ENCODE assay signal across 9 cellular contexts in the genomic region with DNA sequence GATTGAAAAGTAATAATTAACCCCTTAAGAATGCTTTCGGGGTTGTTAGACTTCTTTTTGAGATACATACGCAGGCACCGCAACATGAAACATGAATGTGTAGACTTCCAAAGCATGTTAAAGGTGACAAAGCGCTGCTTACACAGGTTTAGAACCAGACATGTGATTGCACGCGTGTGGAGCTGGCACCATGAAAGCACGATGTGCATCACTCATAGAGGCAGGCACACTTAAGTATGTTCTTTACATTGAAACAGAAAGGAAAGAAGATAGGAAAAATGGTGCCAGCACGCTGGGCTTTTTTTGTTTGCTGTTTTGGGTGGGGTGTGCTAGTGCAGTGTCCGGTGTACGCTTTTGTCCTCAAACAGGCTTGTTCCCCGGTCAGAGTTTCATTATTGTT.
DNase-seq lines count a peak whose midpoint lies in the region; ATAC-seq and TF ChIP-seq lines count a peak whose summit lies in the region.
"Had no signal": no experiment of that assay in that cellular context is flagged by ENCODE, and none has a peak within 500 bp of the region (broad histone marks: within the 10 kb centered on the region; RNA-seq: fewer than 3 reads in every experiment).

No MANE protein-coding gene starts in this region.

- no peaks in the 10 kb centered on the region for H3K9me3 Mint-ChIP-seq in activated T-cell treated with anti-CD3 and anti-CD28 coated beads, Interleukin-2, amount 50 U/mL, for 4 hours
- H3K9me3 Mint-ChIP-seq in activated T-helper 17 cell treated with anti-CD3 and anti-CD28 coated beads, Interleukin-2, amount 50 U/mL, for 72 hours: no peaks in the 10 kb centered on the region
- H3K9me3 Mint-ChIP-seq in immature natural killer cell (no peaks in the 10 kb centered on the region), GM23338 (no peaks in the 10 kb centered on the region; the same call in 2 of the 3 replicates)
- H3K9me3 Mint-ChIP-seq: neural crest cell had no signal

- no peak overlapping the region for H2AFZ ChIP-seq in GM23338

- H3F3A ChIP-seq in GM23338 (replicated peaks; ENCODE audit: low read depth): peaks cover 14% of the 10 kb centered on the region

- no peaks in the 10 kb centered on the region; the same call in 1 of the 2 replicates for H3K79me2 ChIP-seq in GM23338 (replicated peaks; ENCODE audit: insufficient read depth)

- H3K27ac ChIP-seq in upper lobe of left lung: peak overlapping the region; percentile 98 to 100 (median 100)
- H3K27ac ChIP-seq in GM23338 (ENCODE audit: low read depth): no peak overlapping the region

- peaks cover 51 to 81% (median 59%) of the 10 kb centered on the region in 4 donors for H3K4me1 ChIP-seq in upper lobe of left lung
- peaks cover 22% of the 10 kb centered on the region for H3K4me1 ChIP-seq in GM23338 (ENCODE audit: insufficient read depth)

- TF ChIP-seq POLR2A in upper lobe of left lung (IDR thresholded peaks at IDR 0.05): peak in 1 of 4 donors; percentile 19

- peak overlapping the region; percentile 72 for H3K27ac Mint-ChIP-seq in activated T-helper 17 cell treated with anti-CD3 and anti-CD28 coated beads, Interleukin-2, amount 50 U/mL, for 72 hours
- H3K27ac Mint-ChIP-seq in immature natural killer cell (peak overlapping the region; percentile 69 to 91 (median 84)), GM23338 (no peak overlapping the region)

- H3K4me3 ChIP-seq in upper lobe of left lung: peak overlapping the region in 2 of 4 donors; percentile 21 to 30
- no peak overlapping the region for H3K4me3 ChIP-seq in GM23338

- 42 to 52% methylated on average over 11 of the region's 11 CpGs for WGBS in upper lobe of left lung, 2 donors

- no peaks in the 10 kb centered on the region for H3K9me3 ChIP-seq in upper lobe of left lung

- peak overlapping the region; percentile 8 for H3K4me3 Mint-ChIP-seq in activated T-cell treated with anti-CD3 and anti-CD28 coated beads, Interleukin-2, amount 50 U/mL, for 4 hours
- peak overlapping the region; percentile 28 for H3K4me3 Mint-ChIP-seq in activated T-helper 17 cell treated with anti-CD3 and anti-CD28 coated beads, Interleukin-2, amount 50 U/mL, for 72 hours
- peak overlapping the region; percentile 26 to 70 (median 52) for H3K4me3 Mint-ChIP-seq in immature natural killer cell
- H3K4me3 Mint-ChIP-seq in GM23338: no peak overlapping the region
- H3K4me3 Mint-ChIP-seq: neural crest cell had no signal

- no peaks in the 10 kb centered on the region for H3K36me3 Mint-ChIP-seq in activated T-cell treated with anti-CD3 and anti-CD28 coated beads, Interleukin-2, amount 50 U/mL, for 4 hours (ENCODE audit: insufficient read depth)
- H3K36me3 Mint-ChIP-seq in activated T-helper 17 cell treated with anti-CD3 and anti-CD28 coated beads, Interleukin-2, amount 50 U/mL, for 72 hours (ENCODE audit: low read depth): peaks cover 6% of the 10 kb centered on the region
- H3K36me3 Mint-ChIP-seq in immature natural killer cell (peaks cover 3 to 9% (median 5%) of the 10 kb centered on the region in 3 donors), GM23338 (ENCODE audit: low read depth) (no peaks in the 10 kb centered on the region)

- no peaks in the 10 kb centered on the region for H4K20me1 ChIP-seq in GM23338 (replicated peaks; ENCODE audit: insufficient read depth)

- H3K27me3 Mint-ChIP-seq in activated T-cell treated with anti-CD3 and anti-CD28 coated beads, Interleukin-2, amount 50 U/mL, for 4 hours (ENCODE audit: low read depth): no peaks in the 10 kb centered on the region
- no peaks in the 10 kb centered on the region for H3K27me3 Mint-ChIP-seq in activated T-helper 17 cell treated with anti-CD3 and anti-CD28 coated beads, Interleukin-2, amount 50 U/mL, for 72 hours
- H3K27me3 Mint-ChIP-seq in immature natural killer cell (ENCODE audit: low read depth in 3 of 3): peaks cover 0 to 14% (median 6%) of the 10 kb centered on the region in 3 donors
- peaks cover 27% of the 10 kb centered on the region for H3K27me3 Mint-ChIP-seq in GM23338 (ENCODE audit: insufficient read depth, low read depth, poor library complexity)

- H3K4me1 Mint-ChIP-seq in activated T-cell treated with anti-CD3 and anti-CD28 coated beads, Interleukin-2, amount 50 U/mL, for 4 hours (ENCODE audit: low read depth): peaks cover 61% of the 10 kb centered on the region
- H3K4me1 Mint-ChIP-seq in activated T-helper 17 cell treated with anti-CD3 and anti-CD28 coated beads, Interleukin-2, amount 50 U/mL, for 72 hours: peaks cover 24% of the 10 kb centered on the region
- H3K4me1 Mint-ChIP-seq in immature natural killer cell (peaks cover 43 to 76% of the 10 kb centered on the region in 2 donors), GM23338 (peaks cover 15% of the 10 kb centered on the region)
- H3K4me1 Mint-ChIP-seq: neural crest cell had no signal

- no peak for TF ChIP-seq CTCF in upper lobe of left lung (IDR thresholded peaks at IDR 0.05)
- no peak for TF ChIP-seq CTCF in GM23338 (conservative IDR thresholded peaks at IDR 0.05; ENCODE audit: low read depth in 2 of 2)

- H3K9me2 ChIP-seq in GM23338 (ENCODE audit: insufficient read depth): no peaks in the 10 kb centered on the region

- no peak for TF ChIP-seq EP300 in upper lobe of left lung (IDR thresholded peaks at IDR 0.05)

- no peak overlapping the region for H3K4me2 ChIP-seq in GM23338

- H3K27me3 ChIP-seq in upper lobe of left lung (no peaks in the 10 kb centered on the region), GM23338 (ENCODE audit: insufficient read depth) (peaks cover 53% of the 10 kb centered on the region)

- DNase-seq in activated T-cell treated with anti-CD3 and anti-CD28 coated beads, Interleukin-2, amount 50 U/mL, for 4 hours: no peak
- DNase-seq in activated T-cell treated with anti-CD3 and anti-CD28 coated beads for 4 hours (no peak), immature natural killer cell (no peak), upper lobe of left lung (peak in 1 of 2 donors; percentile 20), NCI-H226 (no peak), epidermal melanocyte (ENCODE audit: insufficient read length, low spot score) (no peak), GM23338 (ENCODE audit: low spot score) (no peak)

- H3K36me3 ChIP-seq in upper lobe of left lung (peaks cover 0 to 9% (median 4%) of the 10 kb centered on the region in 4 donors), GM23338 (ENCODE audit: insufficient read depth) (no peaks in the 10 kb centered on the region; the same call in 1 of the 2 replicates)

- no peak for ATAC-seq in activated T-cell treated with anti-CD3 and anti-CD28 coated beads, Interleukin-2, amount 50 U/mL, for 4 hours
- no peak for ATAC-seq in activated T-helper 17 cell treated with anti-CD3 and anti-CD28 coated beads, Interleukin-2, amount 50 U/mL, for 72 hours (replicated peaks)
- no peak for ATAC-seq in upper lobe of left lung (ENCODE audit: low FRiP score in 2 of 2)
- no peak for ATAC-seq in GM23338

TF ChIP-seq in GM23338, 12 proteins besides CTCF, POLR2A, EP300 and RAD21 (continues in another document):
- TF ChIP-seq STAT1 (IDR thresholded peaks at IDR 0.05; ENCODE audit: unreplicated experiment) (no peak), CREB1 (CRISPR knock-in tag; IDR thresholded peaks at IDR 0.05; ENCODE audit: low read depth) (no peak), POLR2AphosphoS5 (IDR thresholded peaks at IDR 0.05; ENCODE audit: low read depth) (no peak), ZNF331 (CRISPR knock-in tag; IDR thresholded peaks at IDR 0.05; ENCODE audit: low read depth) (no peak)
- TF ChIP-seq, protein P1, sequence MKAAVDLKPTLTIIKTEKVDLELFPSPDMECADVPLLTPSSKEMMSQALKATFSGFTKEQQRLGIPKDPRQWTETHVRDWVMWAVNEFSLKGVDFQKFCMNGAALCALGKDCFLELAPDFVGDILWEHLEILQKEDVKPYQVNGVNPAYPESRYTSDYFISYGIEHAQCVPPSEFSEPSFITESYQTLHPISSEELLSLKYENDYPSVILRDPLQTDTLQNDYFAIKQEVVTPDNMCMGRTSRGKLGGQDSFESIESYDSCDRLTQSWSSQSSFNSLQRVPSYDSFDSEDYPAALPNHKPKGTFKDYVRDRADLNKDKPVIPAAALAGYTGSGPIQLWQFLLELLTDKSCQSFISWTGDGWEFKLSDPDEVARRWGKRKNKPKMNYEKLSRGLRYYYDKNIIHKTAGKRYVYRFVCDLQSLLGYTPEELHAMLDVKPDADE (IDR thresholded peaks at IDR 0.05): no peak
